Comparison of ENCODE assay signal across 22 cellular contexts in the genomic region with DNA sequence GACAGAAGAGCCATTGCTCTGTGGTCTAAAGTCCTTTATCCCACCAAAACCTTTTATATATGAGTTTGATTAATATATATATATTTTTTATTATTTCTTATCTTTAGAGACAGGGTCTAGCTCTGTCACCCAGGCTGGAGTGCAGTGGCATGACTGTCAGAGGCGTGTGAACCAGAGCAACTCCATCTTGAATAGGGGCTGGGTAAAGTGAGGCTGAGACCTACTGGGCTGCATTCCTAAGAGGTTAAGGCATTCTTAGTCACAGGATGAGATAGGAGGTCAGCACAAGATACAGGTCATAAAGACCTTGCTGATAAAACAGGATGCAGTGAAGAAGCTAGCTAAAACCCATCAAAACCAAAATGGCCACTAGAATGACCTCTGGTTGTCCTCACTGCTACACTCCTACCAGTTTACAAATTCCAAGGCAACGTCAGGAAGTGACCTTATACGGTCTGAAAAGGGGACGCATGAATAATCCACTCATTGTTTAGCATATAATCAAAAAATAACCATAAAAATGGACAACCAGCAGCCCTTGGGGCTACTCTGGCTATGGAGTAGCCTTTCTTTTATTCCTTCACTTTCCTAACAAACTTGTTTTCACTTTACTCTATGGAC.
"Had no signal": no experiment of that assay in that cellular context is flagged by ENCODE, and none has a peak within 500 bp of the region (broad histone marks: within the 10 kb centered on the region; RNA-seq: fewer than 3 reads in every experiment).

No MANE protein-coding gene starts in this region.

- ATAC-seq: effector memory CD8-positive, alpha-beta T cell; foreskin keratinocyte; heart left ventricle; left lobe of liver; mucosa of descending colon; naive thymus-derived CD8-positive, alpha-beta T cell; sciatic nerve; stimulated activated memory B cell treated with anti-CD40 and anti-IgM and Interleukin-4, amounts not matched to agents 10 μg/mL and 1 μg/mL and 100 μg/mL, for 72 hours; upper lobe of right lung had no signal

- H3K9me3 ChIP-seq: heart left ventricle, mucosa of descending colon, neutrophil, spleen, tibial artery, upper lobe of right lung, vagina had no signal

- H3K9me3 Mint-ChIP-seq: effector memory CD8-positive, alpha-beta T cell; naive thymus-derived CD8-positive, alpha-beta T cell; stimulated activated memory B cell treated with anti-CD40 and anti-IgM and Interleukin-4, amounts not matched to agents 10 μg/mL and 1 μg/mL and 100 μg/mL, for 72 hours; stimulated activated naive CD8-positive, alpha-beta T cell treated with anti-CD3 and anti-CD28 coated beads, Interleukin-15, Interleukin-2, amounts not matched to agents 100 ng/mL and 50 ng/mL, for 24 hours had no signal

- H3K4me3 Mint-ChIP-seq: dendritic cell treated with granulocyte-macrophage colony-stimulating factor and Interleukin-4, amounts not matched to agents 40 ng/mL and 50 ng/mL, for 4 days; effector memory CD8-positive, alpha-beta T cell; stimulated activated memory B cell treated with anti-CD40 and anti-IgM and Interleukin-4, amounts not matched to agents 10 μg/mL and 1 μg/mL and 100 μg/mL, for 72 hours; stimulated activated naive CD8-positive, alpha-beta T cell treated with anti-CD3 and anti-CD28 coated beads, Interleukin-15, Interleukin-2, amounts not matched to agents 100 ng/mL and 50 ng/mL, for 24 hours had no signal

- H3K27ac Mint-ChIP-seq: dendritic cell treated with granulocyte-macrophage colony-stimulating factor and Interleukin-4, amounts not matched to agents 40 ng/mL and 50 ng/mL, for 4 days; stimulated activated memory B cell treated with anti-CD40 and anti-IgM and Interleukin-4, amounts not matched to agents 10 μg/mL and 1 μg/mL and 100 μg/mL, for 72 hours; stimulated activated naive CD8-positive, alpha-beta T cell treated with anti-CD3 and anti-CD28 coated beads, Interleukin-15, Interleukin-2, amounts not matched to agents 100 ng/mL and 50 ng/mL, for 24 hours had no signal

- H3K27me3 ChIP-seq: foreskin keratinocyte, heart left ventricle, neutrophil, spleen, tibial artery, upper lobe of right lung, vagina had no signal

- H3K4me1 ChIP-seq: upper lobe of right lung, vagina had no signal

- H3K4me3 ChIP-seq: heart left ventricle, mucosa of descending colon, spleen, tibial artery, upper lobe of right lung, vagina had no signal

- H3K27ac ChIP-seq: foreskin keratinocyte, heart left ventricle, neutrophil, spleen, tibial artery, upper lobe of right lung, vagina had no signal

- DNase-seq: effector memory CD8-positive, alpha-beta T cell; foreskin keratinocyte; heart left ventricle; hippocampal formation; kidney glomerular epithelial cell; mammary epithelial cell; mucosa of descending colon; naive thymus-derived CD8-positive, alpha-beta T cell; posterior cingulate gyrus; spleen; stimulated activated CD4-positive, alpha-beta T cell treated with anti-CD3 and anti-CD28 coated beads, Interleukin-15, amount 100 ng/mL, for 24 hours; stimulated activated CD4-positive, alpha-beta T cell treated with anti-CD3 and anti-CD28 coated beads, Interleukin-1b, Interleukin-23, amount 100 ng/mL, for 48 hours; stimulated activated CD4-positive, alpha-beta T cell treated with anti-CD3 and anti-CD28 coated beads, Interleukin-4, amount 100 ng/mL, for 24 hours; tibial artery; upper lobe of right lung had no signal

- H3K27me3 Mint-ChIP-seq: dendritic cell treated with granulocyte-macrophage colony-stimulating factor and Interleukin-4, amounts not matched to agents 40 ng/mL and 50 ng/mL, for 4 days; effector memory CD8-positive, alpha-beta T cell; naive thymus-derived CD8-positive, alpha-beta T cell; stimulated activated memory B cell treated with anti-CD40 and anti-IgM and Interleukin-4, amounts not matched to agents 10 μg/mL and 1 μg/mL and 100 μg/mL, for 72 hours; stimulated activated naive CD8-positive, alpha-beta T cell treated with anti-CD3 and anti-CD28 coated beads, Interleukin-15, Interleukin-2, amounts not matched to agents 100 ng/mL and 50 ng/mL, for 24 hours had no signal

- H3K36me3 ChIP-seq: neutrophil had no signal
